Comparison of ENCODE assay signal across 35 cellular contexts in the genomic region with DNA sequence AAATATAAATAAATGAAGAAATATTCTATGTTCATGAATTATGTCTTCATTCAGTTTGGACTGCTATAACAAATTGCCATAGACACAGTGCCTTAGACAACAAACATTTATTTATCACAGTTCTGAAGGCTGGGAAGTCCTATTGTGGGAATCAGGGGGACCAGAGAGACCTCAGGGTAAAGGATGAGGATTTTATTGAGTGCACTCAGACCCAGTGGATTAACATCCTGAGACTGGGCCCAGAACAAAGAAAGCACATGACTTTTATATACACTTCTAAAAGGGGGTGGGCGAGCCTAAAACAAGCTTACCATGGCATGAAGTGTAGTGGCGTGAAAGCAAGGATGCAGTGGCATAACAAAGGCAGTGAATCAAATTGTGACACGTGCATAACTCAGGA. TPM values are rescaled to one million over a fixed set of nuclear protein-coding genes. Genes with fewer than 3 reads are reported as not detected.
DNase-seq lines count a peak whose midpoint lies in the region; TF ChIP-seq lines count a peak whose summit lies in the region.
"Had no signal": no experiment of that assay in that cellular context is flagged by ENCODE, and none has a peak within 500 bp of the region (broad histone marks: within the 10 kb centered on the region; RNA-seq: fewer than 3 reads in every experiment).

No MANE protein-coding gene starts in this region.

- CTCF ChIA-PET in HEK293 (lab: Yijun Ruan, JAX), result no interaction called here

- H3K4me1 ChIP-seq in HEK293 (ENCODE audit: control insufficient read depth, insufficient read depth, low read length), result no peaks in the 10 kb centered on the region
- H3K4me1 ChIP-seq: SJSA1, transverse colon had no signal

- H3K4me3 Mint-ChIP-seq in activated T-helper 1 cell treated with anti-CD3 and anti-CD28 coated beads, Interleukin-12 subunit alpha, Interleukin-12 subunit beta, Interleukin-2, Interleukin-4 antibody, amounts not matched to agents 30 ng/mL and 10 ng/mL and 1 ng/mL, durations not matched to agents 14 hours and 24 hours and 36 hours, result no peak overlapping the region
- H3K4me3 Mint-ChIP-seq: activated naive CD8-positive, alpha-beta T cell treated with anti-CD3 and anti-CD28 coated beads, Interleukin-2, amount 10 ng/mL, durations not matched to agents 7 days and 5 days; CD14-positive monocyte; central memory CD8-positive, alpha-beta T cell; natural killer cell treated with Interleukin-12 subunit alpha and Interleukin-12 subunit beta and Interleukin-15 and Interleukin-18, amount 100 ng/mL, for 72 hours had no signal

- H3K36me3 ChIP-seq in HEK293 (ENCODE audit: control insufficient read depth in 2 of 2, insufficient read depth in 1 of 2, low read length in 2 of 2), result no peaks in the 10 kb centered on the region
- H3K36me3 ChIP-seq: SJSA1, transverse colon had no signal

- intact Hi-C loops in activated T-helper 1 cell treated with anti-CD3 and anti-CD28 coated beads, Interleukin-12 subunit alpha, Interleukin-12 subunit beta, Interleukin-2, Interleukin-4 antibody, amounts not matched to agents 30 ng/mL and 10 ng/mL and 1 ng/mL, durations not matched to agents 14 hours and 24 hours and 36 hours (cut with micrococcal nuclease), result no loop called here

- peak; percentile 0 for DNase-seq in NCI-H69 (lab: John Stamatoyannopoulos, UW)
- DNase-seq in brain pericyte (ENCODE audit: low read depth, low spot score), result peak; percentile 1
- DNase-seq in myocyte (ENCODE audit: low read depth), result peak; percentile 3
- DNase-seq in activated T-helper 1 cell treated with anti-CD3 and anti-CD28 coated beads, Interleukin-12 subunit alpha, Interleukin-12 subunit beta, Interleukin-2, Interleukin-4 antibody, amounts not matched to agents 30 ng/mL and 10 ng/mL and 1 ng/mL, durations not matched to agents 14 hours and 24 hours and 36 hours (ENCODE audit: low spot score), result no peak
- DNase-seq in NCI-H1436 treated with DMSO at 0.1 percent for 48 hours (lab: John Stamatoyannopoulos, UW), result no peak
- no peak for DNase-seq in 8988T
- DNase-seq: activated CD4-positive, alpha-beta T cell treated with anti-CD3 and anti-CD28 coated beads, Interleukin-2, amount 50 U/mL, for 1 hour; activated CD4-positive, CD25-positive, alpha-beta regulatory T cell; activated gamma-delta T cell; activated naive CD8-positive, alpha-beta T cell treated with anti-CD3 and anti-CD28 coated beads, Interleukin-2, amount 10 ng/mL, durations not matched to agents 7 days and 5 days; activated T-cell treated with anti-CD3 and anti-CD28 coated beads, Interleukin-2, amount 50 U/mL, for 1 hour; Calu3; dorsolateral prefrontal cortex; hippocampal formation; KG1; left cardiac atrium; mucosa of descending colon; NCI-H146; NCI-H2107; NCI-H82; stimulated activated CD4-positive, alpha-beta T cell treated with anti-CD3 and anti-CD28 coated beads, Interleukin-15, amount 100 ng/mL, for 24 hours; stimulated activated CD4-positive, alpha-beta T cell treated with anti-CD3 and anti-CD28 coated beads, Interleukin-4, amount 100 ng/mL, for 4 hours; transverse colon had no signal

- H3K27ac Mint-ChIP-seq in activated T-helper 1 cell treated with anti-CD3 and anti-CD28 coated beads, Interleukin-12 subunit alpha, Interleukin-12 subunit beta, Interleukin-2, Interleukin-4 antibody, amounts not matched to agents 30 ng/mL and 10 ng/mL and 1 ng/mL, durations not matched to agents 14 hours and 24 hours and 36 hours, result no peak overlapping the region
- H3K27ac Mint-ChIP-seq: activated naive CD8-positive, alpha-beta T cell treated with anti-CD3 and anti-CD28 coated beads, Interleukin-2, amount 10 ng/mL, durations not matched to agents 7 days and 5 days; CD14-positive monocyte; natural killer cell treated with Interleukin-12 subunit alpha and Interleukin-12 subunit beta and Interleukin-15 and Interleukin-18, amount 100 ng/mL, for 72 hours had no signal

- no peaks in the 10 kb centered on the region for H3K36me3 Mint-ChIP-seq in activated T-helper 1 cell treated with anti-CD3 and anti-CD28 coated beads, Interleukin-12 subunit alpha, Interleukin-12 subunit beta, Interleukin-2, Interleukin-4 antibody, amounts not matched to agents 30 ng/mL and 10 ng/mL and 1 ng/mL, durations not matched to agents 14 hours and 24 hours and 36 hours (ENCODE audit: low read depth)
- H3K36me3 Mint-ChIP-seq: activated naive CD8-positive, alpha-beta T cell treated with anti-CD3 and anti-CD28 coated beads, Interleukin-2, amount 10 ng/mL, durations not matched to agents 7 days and 5 days; CD14-positive monocyte had no signal

- H3K4me3 ChIP-seq in HEK293 (ENCODE audit: low read depth, low read length), result no peak overlapping the region
- H3K4me3 ChIP-seq: dorsolateral prefrontal cortex, lung, mucosa of descending colon, SJSA1, transverse colon had no signal

- no peak for TF ChIP-seq CTCF in HEK293 (tag by site-specific recombination; IDR thresholded peaks at IDR 0.05)

- no peaks in the 10 kb centered on the region for H3K27me3 Mint-ChIP-seq in activated T-helper 1 cell treated with anti-CD3 and anti-CD28 coated beads, Interleukin-12 subunit alpha, Interleukin-12 subunit beta, Interleukin-2, Interleukin-4 antibody, amounts not matched to agents 30 ng/mL and 10 ng/mL and 1 ng/mL, durations not matched to agents 14 hours and 24 hours and 36 hours (ENCODE audit: insufficient read depth)
- H3K27me3 Mint-ChIP-seq: activated naive CD8-positive, alpha-beta T cell treated with anti-CD3 and anti-CD28 coated beads, Interleukin-2, amount 10 ng/mL, durations not matched to agents 7 days and 5 days; central memory CD8-positive, alpha-beta T cell; natural killer cell treated with Interleukin-12 subunit alpha and Interleukin-12 subunit beta and Interleukin-15 and Interleukin-18, amount 100 ng/mL, for 72 hours had no signal

- POLR2A ChIA-PET in HEK293 (lab: Yijun Ruan, JAX), result no interaction called here

- H3K9me3 ChIP-seq in HEK293 (ENCODE audit: control insufficient read depth, insufficient read depth, low read depth, low read length), result no peaks in the 10 kb centered on the region

- no peaks in the 10 kb centered on the region for H3K4me1 Mint-ChIP-seq in activated T-helper 1 cell treated with anti-CD3 and anti-CD28 coated beads, Interleukin-12 subunit alpha, Interleukin-12 subunit beta, Interleukin-2, Interleukin-4 antibody, amounts not matched to agents 30 ng/mL and 10 ng/mL and 1 ng/mL, durations not matched to agents 14 hours and 24 hours and 36 hours (ENCODE audit: low read depth)
- H3K4me1 Mint-ChIP-seq: activated naive CD8-positive, alpha-beta T cell treated with anti-CD3 and anti-CD28 coated beads, Interleukin-2, amount 10 ng/mL, durations not matched to agents 7 days and 5 days; CD14-positive monocyte; central memory CD8-positive, alpha-beta T cell had no signal

- H3K27ac ChIP-seq in HEK293 (ENCODE audit: extremely low read depth, low read depth, low read length), result no peak overlapping the region
- H3K27ac ChIP-seq: dorsolateral prefrontal cortex, RWPE1, SJSA1, transverse colon had no signal

- H3K9me3 Mint-ChIP-seq in activated T-helper 1 cell treated with anti-CD3 and anti-CD28 coated beads, Interleukin-12 subunit alpha, Interleukin-12 subunit beta, Interleukin-2, Interleukin-4 antibody, amounts not matched to agents 30 ng/mL and 10 ng/mL and 1 ng/mL, durations not matched to agents 14 hours and 24 hours and 36 hours, result peaks cover 47% of the 10 kb centered on the region

TF ChIP-seq in HEK293, 187 proteins besides CTCF, POLR2A, EP300 and RAD21:
- TF ChIP-seq SETDB1 (IDR thresholded peaks at IDR 0.05; ENCODE audit: insufficient read length, low read length), result peak; percentile 95
- 0 out of 2 replicates have a peak, but pooled peaks have one; percentile 64 for TF ChIP-seq ZNF280D (tag by site-specific recombination; IDR thresholded peaks at IDR 0.05)
- TF ChIP-seq ZNF521 (tag by site-specific recombination; IDR thresholded peaks at IDR 0.05), result no peak
- no peak for TF ChIP-seq ZNF16 (tag by site-specific recombination; IDR thresholded peaks at IDR 0.05; ENCODE audit: low read depth)
- TF ChIP-seq ZNF169 (tag by site-specific recombination; IDR thresholded peaks at IDR 0.05), result no peak

RNA-seq across cellular contexts. Expression of gene CBLN4, which starts 26.9 kb away (rescaled TPM):
- total RNA-seq in myocyte, result not detected in 2 replicates
- not detected for polyA plus RNA-seq in myocyte (2012)
- total RNA-seq in activated T-helper 1 cell treated with anti-CD3 and anti-CD28 coated beads, Interleukin-12 subunit alpha, Interleukin-12 subunit beta, Interleukin-2, Interleukin-4 antibody, amounts not matched to agents 30 ng/mL and 10 ng/mL and 1 ng/mL, durations not matched to agents 14 hours and 24 hours and 36 hours, result not detected in 2 replicates
- total RNA-seq: activated naive CD8-positive, alpha-beta T cell treated with anti-CD3 and anti-CD28 coated beads, Interleukin-2, amount 10 ng/mL, durations not matched to agents 7 days and 5 days; astrocyte; Calu3; HT1080; left cardiac atrium; mucosa of descending colon; natural killer cell treated with Interleukin-12 subunit alpha and Interleukin-12 subunit beta and Interleukin-15 and Interleukin-18, amount 100 ng/mL, for 72 hours; osteoblast; pulmonary artery endothelial cell; SJSA1; subcutaneous adipose tissue had no signal
- polyA plus RNA-seq: CD14-positive monocyte had no signal

Comparison
In these comparisons a context has a peak if more than half of its experiments do, and no peak if none do; other contexts are left out.
1. DNase-seq: peak in NCI-H69 (single experiment), brain pericyte (single experiment) and myocyte (single experiment); none in activated T-helper 1 cell treated with anti-CD3 and anti-CD28 coated beads, Interleukin-12 subunit alpha, Interleukin-12 subunit beta, Interleukin-2, Interleukin-4 antibody, amounts not matched to agents 30 ng/mL and 10 ng/mL and 1 ng/mL, durations not matched to agents 14 hours and 24 hours and 36 hours (single experiment), NCI-H1436 treated with DMSO at 0.1 percent for 48 hours (single experiment) and 8988T (single experiment).